ENCODE assay signal across 9 cellular contexts in genomic region chr1:183635606-183636333, GRCh38. TPM values are rescaled to one million over a fixed set of nuclear protein-coding genes. Genes with fewer than 3 reads are reported as not detected.
A peak's percentile ranks its signal among the peaks of the same experiment; 100 is the strongest.
DNase-seq lines count a peak whose midpoint lies in the region; ATAC-seq, FAIRE-seq and TF ChIP-seq lines count a peak whose summit lies in the region.
"Had no signal": no experiment of that assay in that cellular context is flagged by ENCODE, and none has a peak within 500 bp of the region (broad histone marks: within the 10 kb centered on the region; RNA-seq: fewer than 3 reads in every experiment).

Gene ARPC5, minus strand, starts transcription at chr1:183635783. Its CDS starts 124 bp downstream, at chr1:183635659.

- H3K27me3 ChIP-seq in colonic mucosa, result no peaks in the 10 kb centered on the region
- no peaks in the 10 kb centered on the region for H3K27me3 ChIP-seq in layer of hippocampus (ENCODE audit: control insufficient read depth, insufficient read depth, low read length)

- no peaks in the 10 kb centered on the region for H3K36me3 ChIP-seq in colonic mucosa

- H3K4me3 ChIP-seq in colonic mucosa, result peak within 1 kb of the TSS; percentile 77

- intact Hi-C loops in colonic mucosa (cut with DNase I), result no loop called here

- peak; percentile 99 for DNase-seq in Ammon's horn (ENCODE audit: low spot score)
- peak; percentile 72 for DNase-seq in GM19239 (ENCODE audit: insufficient read length, low spot score)
- DNase-seq in NCI-H526 (lab: John Stamatoyannopoulos, UW), result peak; percentile 99 to 100
- peak; percentile 98 for DNase-seq in activated CD4-positive, alpha-beta T cell treated with anti-CD3 and anti-CD28 coated beads for 48 hours
- DNase-seq in colonic mucosa, result peak; percentile 98
- peak; percentile 94 to 95 for DNase-seq in stimulated activated CD4-positive, alpha-beta T cell treated with anti-CD3 and anti-CD28 coated beads, Interleukin-1b, Interleukin-23, amount 100 ng/mL, for 4 hours (ENCODE audit: low read depth in 2 of 2)

- peak within 1 kb of the TSS; percentile 87 to 89 for H3K9ac ChIP-seq in colonic mucosa (ENCODE audit: low read depth in 2 of 2, low read length in 2 of 2)

- peak; percentile 80 for ATAC-seq in HG03457 (IDR thresholded peaks at IDR 0.05; ENCODE audit: unreplicated experiment)

- no peaks in the 10 kb centered on the region for H3K9me3 ChIP-seq in colonic mucosa

- H3K27ac ChIP-seq in colonic mucosa (peak within 1 kb of the TSS; percentile 98), layer of hippocampus (ENCODE audit: low read depth, low read length) (peak within 1 kb of the TSS; percentile 91)

- H3K4me1 ChIP-seq in colonic mucosa, result peaks cover 15% of the 10 kb centered on the region

- no peak for TF ChIP-seq CTCF in colonic mucosa (IDR thresholded peaks at IDR 0.05)

- peak; percentile 91 for FAIRE-seq in GM19239 (lab: Jason Lieb, UNC)
- FAIRE-seq: islet of Langerhans had no signal

RNA-seq across cellular contexts. Expression of gene ARPC5, which starts in this region (rescaled TPM):
- 100 to 1,000 TPM; 147 to 189 TPM for total RNA-seq in colonic mucosa

Comparison
In these comparisons a context has a peak if more than half of its experiments do, and no peak if none do; other contexts are left out.
1. Peak in every context shown above with its lines: DNase-seq, ATAC-seq, H3K4me3 ChIP-seq and H3K27ac ChIP-seq.